Comparison of ENCODE assay signal across 34 cellular contexts in the genomic region with DNA sequence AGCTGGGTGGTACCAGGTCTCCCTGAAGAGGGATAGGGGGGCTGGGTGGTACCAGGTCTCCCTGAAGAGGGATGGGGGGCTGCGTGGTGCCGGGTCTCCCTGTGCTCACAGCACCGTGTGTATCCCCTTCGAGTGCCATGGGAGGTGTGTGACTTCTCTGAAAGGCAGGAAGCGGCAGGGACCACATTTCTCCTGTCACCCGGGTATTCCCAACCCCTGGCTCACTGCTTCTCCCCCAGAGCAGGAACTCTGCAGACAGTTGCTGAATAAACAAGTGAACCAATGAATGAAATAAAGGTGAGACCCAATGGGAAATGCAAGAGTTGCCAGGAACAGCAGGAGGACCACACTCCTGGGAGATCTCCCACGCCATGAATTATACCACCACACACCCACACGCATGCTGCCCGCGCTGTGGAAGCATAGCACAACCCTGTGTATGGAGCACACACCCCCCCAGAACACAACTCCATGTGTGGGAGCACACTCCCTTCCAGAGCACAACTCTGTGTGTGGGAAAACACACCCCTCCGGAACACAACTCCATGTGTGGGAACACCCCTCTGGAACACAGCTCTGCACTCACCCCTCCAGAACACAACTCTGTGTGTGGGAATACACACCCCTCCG. TPM values are rescaled to one million over a fixed set of nuclear protein-coding genes. Genes with fewer than 3 reads are reported as not detected.
DNase-seq lines count a peak whose midpoint lies in the region; ATAC-seq, FAIRE-seq and TF ChIP-seq lines count a peak whose summit lies in the region.
"Had no signal": no experiment of that assay in that cellular context is flagged by ENCODE, and none has a peak within 500 bp of the region (broad histone marks: within the 10 kb centered on the region; RNA-seq: fewer than 3 reads in every experiment).

No MANE protein-coding gene starts in this region.

- H3K27ac ChIP-seq in angular gyrus (ENCODE audit: low read depth, low read length) (peak overlapping the region; percentile 29), ascending aorta (no peak overlapping the region)
- H3K27ac ChIP-seq: 22Rv1, GM23248, SJCRH30 had no signal

- TF ChIP-seq POLR2A in GM12891 (IDR thresholded peaks at IDR 0.05; ENCODE audit: low read depth, low read length): no peak

- peak; percentile 45 for DNase-seq in activated CD4-positive, alpha-beta T cell treated with anti-CD3 and anti-CD28 coated beads, Interleukin-2, amount 10 ng/mL, durations not matched to agents 24 days and 14 days
- no peak for DNase-seq in activated CD4-positive, alpha-beta T cell treated with anti-CD3 and anti-CD28 coated beads, Interleukin-2, amount 50 U/mL, for 48 hours
- DNase-seq in head of caudate nucleus: peak in 24 of 42 donors; percentile 16 to 85 (median 56)
- no peak for DNase-seq in stimulated activated naive B cell treated with anti-CD40 and anti-IgM and Interleukin-4, amounts not matched to agents 10 μg/mL and 1 μg/mL and 100 μg/mL, for 72 hours
- DNase-seq in GM12891 (ENCODE audit: insufficient read length, low spot score): no peak
- DNase-seq in ascending aorta (ENCODE audit: low spot score in 2 of 2): no peak
- DNase-seq in activated T-cell treated with anti-CD3 and anti-CD28 coated beads, Interleukin-2, amount 50 U/mL, for 24 hours: no peak
- DNase-seq: BE2C; CD8-positive, alpha-beta memory T cell; DMS 273 treated with DMSO at 0.1 percent for 48 hours; DMS79; EL; GDM1; GM23248; H7; HFFc6; Kasumi-1; NCI-H1105 treated with DMSO at 0.1 percent for 48 hours; NCI-H146; NCI-H1930; NCI-H446 treated with DMSO at 0.1 percent for 48 hours; NCI-H526; NCI-H82; NK-92 treated with Interleukin-12 subunit alpha and Interleukin-12 subunit beta, amount 100 ng/mL, for 24 hours; PC-3; SJCRH30 had no signal

- FAIRE-seq in GM12891 (lab: Jason Lieb, UNC): no peak
- FAIRE-seq: GM12892, GM19239, HTR-8/SVneo had no signal

- no peak for TF ChIP-seq CTCF in ascending aorta (IDR thresholded peaks at IDR 0.05)

- no peaks in the 10 kb centered on the region for H3K27me3 Mint-ChIP-seq in activated CD4-positive, alpha-beta T cell treated with anti-CD3 and anti-CD28 coated beads, Interleukin-2, amount 10 ng/mL, durations not matched to agents 24 days and 14 days
- H3K27me3 Mint-ChIP-seq in stimulated activated naive B cell treated with anti-CD40 and anti-IgM and Interleukin-4, amounts not matched to agents 10 μg/mL and 1 μg/mL and 100 μg/mL, for 72 hours: no peaks in the 10 kb centered on the region
- H3K27me3 Mint-ChIP-seq in activated T-cell treated with anti-CD3 and anti-CD28 coated beads, Interleukin-2, amount 50 U/mL, for 24 hours: no peaks in the 10 kb centered on the region

- no peak overlapping the region for H3K27ac Mint-ChIP-seq in activated CD4-positive, alpha-beta T cell treated with anti-CD3 and anti-CD28 coated beads, Interleukin-2, amount 10 ng/mL, durations not matched to agents 24 days and 14 days
- peak overlapping the region; percentile 42 for H3K27ac Mint-ChIP-seq in stimulated activated naive B cell treated with anti-CD40 and anti-IgM and Interleukin-4, amounts not matched to agents 10 μg/mL and 1 μg/mL and 100 μg/mL, for 72 hours
- H3K27ac Mint-ChIP-seq in activated T-cell treated with anti-CD3 and anti-CD28 coated beads, Interleukin-2, amount 50 U/mL, for 24 hours: no peak overlapping the region
- H3K27ac Mint-ChIP-seq: CD14-positive monocyte, HFFc6 had no signal

- H3K4me1 Mint-ChIP-seq in activated CD4-positive, alpha-beta T cell treated with anti-CD3 and anti-CD28 coated beads, Interleukin-2, amount 10 ng/mL, durations not matched to agents 24 days and 14 days: peaks cover 33% of the 10 kb centered on the region
- H3K4me1 Mint-ChIP-seq in stimulated activated naive B cell treated with anti-CD40 and anti-IgM and Interleukin-4, amounts not matched to agents 10 μg/mL and 1 μg/mL and 100 μg/mL, for 72 hours: peaks cover 45 to 47% of the 10 kb centered on the region in 2 donors
- peaks cover 23% of the 10 kb centered on the region for H3K4me1 Mint-ChIP-seq in activated T-cell treated with anti-CD3 and anti-CD28 coated beads, Interleukin-2, amount 50 U/mL, for 24 hours (ENCODE audit: low read depth)

- no peaks in the 10 kb centered on the region for H3K27me3 ChIP-seq in ascending aorta
- H3K27me3 ChIP-seq: BE2C had no signal

- H3K36me3 ChIP-seq in ascending aorta: no peaks in the 10 kb centered on the region
- H3K36me3 ChIP-seq: BE2C, SJCRH30 had no signal

- no peaks in the 10 kb centered on the region for H3K4me1 ChIP-seq in ascending aorta
- H3K4me1 ChIP-seq: BE2C, SJCRH30 had no signal

- H3K4me3 Mint-ChIP-seq in activated CD4-positive, alpha-beta T cell treated with anti-CD3 and anti-CD28 coated beads, Interleukin-2, amount 10 ng/mL, durations not matched to agents 24 days and 14 days: no peak overlapping the region
- no peak overlapping the region for H3K4me3 Mint-ChIP-seq in stimulated activated naive B cell treated with anti-CD40 and anti-IgM and Interleukin-4, amounts not matched to agents 10 μg/mL and 1 μg/mL and 100 μg/mL, for 72 hours
- H3K4me3 Mint-ChIP-seq in activated T-cell treated with anti-CD3 and anti-CD28 coated beads, Interleukin-2, amount 50 U/mL, for 24 hours: no peak overlapping the region
- H3K4me3 Mint-ChIP-seq: HFFc6 had no signal

- H3K9me3 ChIP-seq in ascending aorta: no peaks in the 10 kb centered on the region
- H3K9me3 ChIP-seq: BE2C, SJCRH30 had no signal

- no peaks in the 10 kb centered on the region for H3K9me3 Mint-ChIP-seq in activated CD4-positive, alpha-beta T cell treated with anti-CD3 and anti-CD28 coated beads, Interleukin-2, amount 10 ng/mL, durations not matched to agents 24 days and 14 days
- H3K9me3 Mint-ChIP-seq in stimulated activated naive B cell treated with anti-CD40 and anti-IgM and Interleukin-4, amounts not matched to agents 10 μg/mL and 1 μg/mL and 100 μg/mL, for 72 hours: peaks cover 0 to 3% of the 10 kb centered on the region in 2 donors
- no peaks in the 10 kb centered on the region for H3K9me3 Mint-ChIP-seq in activated T-cell treated with anti-CD3 and anti-CD28 coated beads, Interleukin-2, amount 50 U/mL, for 24 hours
- H3K9me3 Mint-ChIP-seq: CD8-positive, alpha-beta memory T cell had no signal

- H3K36me3 Mint-ChIP-seq in activated CD4-positive, alpha-beta T cell treated with anti-CD3 and anti-CD28 coated beads, Interleukin-2, amount 10 ng/mL, durations not matched to agents 24 days and 14 days (ENCODE audit: low read depth): no peaks in the 10 kb centered on the region
- peaks cover 6 to 13% of the 10 kb centered on the region in 2 donors for H3K36me3 Mint-ChIP-seq in stimulated activated naive B cell treated with anti-CD40 and anti-IgM and Interleukin-4, amounts not matched to agents 10 μg/mL and 1 μg/mL and 100 μg/mL, for 72 hours
- H3K36me3 Mint-ChIP-seq in activated T-cell treated with anti-CD3 and anti-CD28 coated beads, Interleukin-2, amount 50 U/mL, for 24 hours (ENCODE audit: low read depth): peaks cover 1% of the 10 kb centered on the region

- intact Hi-C loops in activated CD4-positive, alpha-beta T cell treated with anti-CD3 and anti-CD28 coated beads, Interleukin-2, amount 10 ng/mL, durations not matched to agents 24 days and 14 days (cut with micrococcal nuclease): no loop called here
- intact Hi-C loops in head of caudate nucleus (cut with DNase I) (no loop called here), ascending aorta (cut with DNase I) (no loop called here)

- H3K4me3 ChIP-seq in ascending aorta: no peak overlapping the region
- H3K4me3 ChIP-seq: GM23248, K562, SJCRH30 had no signal

- ATAC-seq in stimulated activated naive B cell treated with anti-CD40 and anti-IgM and Interleukin-4, amounts not matched to agents 10 μg/mL and 1 μg/mL and 100 μg/mL, for 72 hours (replicated peaks): no peak
- ATAC-seq: K562, PC-3, Right ventricle myocardium inferior had no signal

TF ChIP-seq in GM12891, 5 proteins besides CTCF, POLR2A, EP300 and RAD21:
- TF ChIP-seq POLR2AphosphoS5 (IDR thresholded peaks at IDR 0.05; ENCODE audit: low read depth, low read length): no peak
- no peak for TF ChIP-seq PAX5 (IDR thresholded peaks at IDR 0.05; ENCODE audit: insufficient read depth, low read length, severe bottlenecking)
- TF ChIP-seq TAF1 (IDR thresholded peaks at IDR 0.05; ENCODE audit: low read depth, low read length): no peak
- no peak for TF ChIP-seq POU2F2 (IDR thresholded peaks at IDR 0.05; ENCODE audit: low read depth, low read length)

RNA-seq across cellular contexts. Expression of a gene that starts 50.7 kb away (rescaled TPM):
- 93.3 and 108 TPM in 2 replicates for total RNA-seq in activated CD4-positive, alpha-beta T cell treated with anti-CD3 and anti-CD28 coated beads, Interleukin-2, amount 10 ng/mL, durations not matched to agents 24 days and 14 days
- polyA plus RNA-seq in GM12891 (2012; ENCODE audit: low read depth, missing spikeins): 229 TPM
- total RNA-seq in ascending aorta: 51.9 TPM

Comparison
In these comparisons a context has a peak if more than half of its experiments do, and no peak if none do; other contexts are left out.
1. DNase-seq: peak in activated CD4-positive, alpha-beta T cell treated with anti-CD3 and anti-CD28 coated beads, Interleukin-2, amount 10 ng/mL, durations not matched to agents 24 days and 14 days (single experiment) and head of caudate nucleus (24 of 42); none in activated CD4-positive, alpha-beta T cell treated with anti-CD3 and anti-CD28 coated beads, Interleukin-2, amount 50 U/mL, for 48 hours (0 of 2), stimulated activated naive B cell treated with anti-CD40 and anti-IgM and Interleukin-4, amounts not matched to agents 10 μg/mL and 1 μg/mL and 100 μg/mL, for 72 hours (single experiment), GM12891 (single experiment), ascending aorta (0 of 2) and activated T-cell treated with anti-CD3 and anti-CD28 coated beads, Interleukin-2, amount 50 U/mL, for 24 hours (single experiment).